23 cellular contexts compared by ENCODE assay signal in the genomic region with DNA sequence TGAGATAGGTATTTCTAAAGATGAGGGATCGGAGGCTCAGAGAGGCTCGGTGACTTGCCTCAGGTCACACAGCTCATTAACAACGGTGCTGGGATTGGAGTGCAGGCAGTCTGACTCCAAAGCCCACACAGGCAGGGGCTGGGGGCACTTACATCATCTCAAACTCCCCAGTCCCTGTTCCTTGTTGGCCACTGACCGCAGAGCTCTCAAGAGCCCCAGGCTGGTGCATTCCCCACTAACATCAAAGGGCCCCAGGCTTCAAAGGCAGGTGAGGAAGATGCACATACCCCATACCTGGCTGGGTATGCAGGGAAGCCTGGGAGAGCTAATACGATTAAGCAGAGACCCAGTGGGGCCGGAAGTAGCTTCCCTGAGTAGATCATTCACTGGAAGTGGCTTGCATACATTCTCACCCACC. TPM values are rescaled to one million over a fixed set of nuclear protein-coding genes. Genes with fewer than 3 reads are reported as not detected.
"Had no signal": no experiment of that assay in that cellular context is flagged by ENCODE, and none has a peak within 500 bp of the region (broad histone marks: within the 10 kb centered on the region; RNA-seq: fewer than 3 reads in every experiment).

No MANE protein-coding gene starts in this region.

- H3K9me3 Mint-ChIP-seq: activated CD4-positive, alpha-beta T cell treated with anti-CD3 and anti-CD28 coated beads, Interleukin-2, amount 10 ng/mL, durations not matched to agents 7 days and 5 days; activated T-cell treated with anti-CD3 and anti-CD28 coated beads, Interleukin-2, amount 50 U/mL, for 72 hours; central memory CD8-positive, alpha-beta T cell; naive thymus-derived CD8-positive, alpha-beta T cell; stimulated activated effector memory CD8-positive, alpha-beta T cell treated with anti-CD3 and anti-CD28 coated beads, Interleukin-12 subunit alpha, Interleukin-12 subunit beta, amount 100 ng/mL, for 72 hours; type B pancreatic cell had no signal

- H3K36me3 Mint-ChIP-seq: naive thymus-derived CD8-positive, alpha-beta T cell; stimulated activated effector memory CD8-positive, alpha-beta T cell treated with anti-CD3 and anti-CD28 coated beads, Interleukin-12 subunit alpha, Interleukin-12 subunit beta, amount 100 ng/mL, for 72 hours; type B pancreatic cell had no signal

- H3K27ac Mint-ChIP-seq: activated CD4-positive, alpha-beta T cell treated with anti-CD3 and anti-CD28 coated beads, Interleukin-2, amount 10 ng/mL, durations not matched to agents 7 days and 5 days; activated CD8-positive, alpha-beta T cell treated with anti-CD3 and anti-CD28 coated beads, Interleukin-2, amount 10 ng/mL, durations not matched to agents 7 days and 5 days; activated T-cell treated with anti-CD3 and anti-CD28 coated beads, Interleukin-2, amount 50 U/mL, for 72 hours; naive thymus-derived CD8-positive, alpha-beta T cell; stimulated activated effector memory CD8-positive, alpha-beta T cell treated with anti-CD3 and anti-CD28 coated beads, Interleukin-12 subunit alpha, Interleukin-12 subunit beta, amount 100 ng/mL, for 72 hours; type B pancreatic cell had no signal

- H3K27ac ChIP-seq: colonic mucosa, ovary, sigmoid colon, stomach had no signal

- H3K4me3 Mint-ChIP-seq: activated CD4-positive, alpha-beta T cell treated with anti-CD3 and anti-CD28 coated beads, Interleukin-2, amount 10 ng/mL, durations not matched to agents 7 days and 5 days; activated CD8-positive, alpha-beta T cell treated with anti-CD3 and anti-CD28 coated beads, Interleukin-2, amount 10 ng/mL, durations not matched to agents 7 days and 5 days; activated T-cell treated with anti-CD3 and anti-CD28 coated beads, Interleukin-2, amount 50 U/mL, for 72 hours; central memory CD8-positive, alpha-beta T cell; naive thymus-derived CD8-positive, alpha-beta T cell; stimulated activated effector memory CD8-positive, alpha-beta T cell treated with anti-CD3 and anti-CD28 coated beads, Interleukin-12 subunit alpha, Interleukin-12 subunit beta, amount 100 ng/mL, for 72 hours; type B pancreatic cell had no signal

- H3K4me3 ChIP-seq: colonic mucosa, ovary, sigmoid colon, stomach had no signal

- ATAC-seq: activated CD8-positive, alpha-beta T cell treated with anti-CD3 and anti-CD28 coated beads, Interleukin-2, amount 10 ng/mL, durations not matched to agents 7 days and 5 days; activated T-cell treated with anti-CD3 and anti-CD28 coated beads, Interleukin-2, amount 50 U/mL, for 72 hours; naive thymus-derived CD8-positive, alpha-beta T cell; stimulated activated effector memory CD8-positive, alpha-beta T cell treated with anti-CD3 and anti-CD28 coated beads, Interleukin-12 subunit alpha, Interleukin-12 subunit beta, amount 100 ng/mL, for 72 hours had no signal

- H3K4me1 Mint-ChIP-seq: central memory CD8-positive, alpha-beta T cell had no signal

- DNase-seq: activated CD4-positive, alpha-beta T cell treated with anti-CD3 and anti-CD28 coated beads, Interleukin-2, amount 10 ng/mL, durations not matched to agents 7 days and 5 days; activated CD8-positive, alpha-beta memory T cell treated with anti-CD3 and anti-CD28 coated beads, Interleukin-2, amount 50 U/mL, for 4 hours; activated CD8-positive, alpha-beta T cell treated with anti-CD3 and anti-CD28 coated beads, Interleukin-2, amount 10 ng/mL, durations not matched to agents 7 days and 5 days; activated effector memory CD4-positive, alpha-beta T cell treated with anti-CD3 and anti-CD28 coated beads, Interleukin-2, amount 50 U/mL, for 16 hours; activated naive CD4-positive, alpha-beta T cell treated with anti-CD3 and anti-CD28 coated beads, Interleukin-2, amount 50 U/mL, for 16 hours; activated T-cell treated with anti-CD3 and anti-CD28 coated beads, Interleukin-2, amount 50 U/mL, for 72 hours; aorta; colonic mucosa; erythroblast; foreskin melanocyte; glutamatergic neuron; hippocampal formation; mesenchymal stem cell; naive thymus-derived CD8-positive, alpha-beta T cell; ovary; sigmoid colon; stimulated activated CD4-positive, alpha-beta T cell treated with anti-CD3 and anti-CD28 coated beads, Interleukin-4, amount 100 ng/mL, for 24 hours; stomach; T1000 had no signal

- H3K9me3 ChIP-seq: colonic mucosa, ovary, sigmoid colon, stomach had no signal

- H3K36me3 ChIP-seq: colonic mucosa, ovary, sigmoid colon, stomach had no signal

- H3K27me3 ChIP-seq: ovary, sigmoid colon had no signal

RNA-seq across cellular contexts. Expression of gene NODAL, which starts 13.7 kb away (rescaled TPM):
- total RNA-seq: activated CD4-positive, alpha-beta T cell treated with anti-CD3 and anti-CD28 coated beads, Interleukin-2, amount 10 ng/mL, durations not matched to agents 7 days and 5 days; activated CD8-positive, alpha-beta T cell treated with anti-CD3 and anti-CD28 coated beads, Interleukin-2, amount 10 ng/mL, durations not matched to agents 7 days and 5 days; activated T-cell treated with anti-CD3 and anti-CD28 coated beads, Interleukin-2, amount 50 U/mL, for 72 hours; aorta; lower leg skin; naive thymus-derived CD8-positive, alpha-beta T cell; ovary; sigmoid colon; stomach had no signal
- polyA plus RNA-seq: naive thymus-derived CD8-positive, alpha-beta T cell; sigmoid colon; stomach had no signal

RNA-seq across cellular contexts. Expression of gene PALD1, which starts 23.3 kb away (rescaled TPM):
- total RNA-seq: naive thymus-derived CD8-positive, alpha-beta T cell had no signal
